2 cellular contexts compared by ENCODE assay signal in the genomic region with DNA sequence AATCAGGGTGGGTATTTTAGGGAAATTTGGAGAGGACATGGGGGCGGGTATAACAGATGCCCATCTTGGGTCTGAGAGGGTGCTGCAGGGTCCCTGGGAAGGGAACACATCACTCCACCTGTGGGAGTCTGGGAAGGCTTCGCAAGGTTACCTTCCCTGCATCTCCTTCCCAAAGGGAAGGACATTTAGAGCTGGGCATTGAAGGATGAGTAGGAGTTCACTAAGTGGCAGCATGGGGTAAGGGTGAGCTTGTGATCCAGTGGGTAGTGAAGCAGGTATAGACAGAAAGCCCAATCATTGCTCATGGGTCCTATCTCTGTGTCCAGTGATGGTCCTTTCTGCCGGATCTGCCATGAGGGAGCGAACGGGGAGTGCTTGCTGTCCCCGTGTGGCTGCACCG.
TF ChIP-seq lines count a peak whose summit lies in the region.

No MANE protein-coding gene starts in this region.

TF ChIP-seq in SK-N-SH treated with all-trans-retinoic acid at 6 μM for 48 hours, 23 proteins besides CTCF, POLR2A, EP300 and RAD21 (continued from another document):
- TF ChIP-seq, protein P1, sequence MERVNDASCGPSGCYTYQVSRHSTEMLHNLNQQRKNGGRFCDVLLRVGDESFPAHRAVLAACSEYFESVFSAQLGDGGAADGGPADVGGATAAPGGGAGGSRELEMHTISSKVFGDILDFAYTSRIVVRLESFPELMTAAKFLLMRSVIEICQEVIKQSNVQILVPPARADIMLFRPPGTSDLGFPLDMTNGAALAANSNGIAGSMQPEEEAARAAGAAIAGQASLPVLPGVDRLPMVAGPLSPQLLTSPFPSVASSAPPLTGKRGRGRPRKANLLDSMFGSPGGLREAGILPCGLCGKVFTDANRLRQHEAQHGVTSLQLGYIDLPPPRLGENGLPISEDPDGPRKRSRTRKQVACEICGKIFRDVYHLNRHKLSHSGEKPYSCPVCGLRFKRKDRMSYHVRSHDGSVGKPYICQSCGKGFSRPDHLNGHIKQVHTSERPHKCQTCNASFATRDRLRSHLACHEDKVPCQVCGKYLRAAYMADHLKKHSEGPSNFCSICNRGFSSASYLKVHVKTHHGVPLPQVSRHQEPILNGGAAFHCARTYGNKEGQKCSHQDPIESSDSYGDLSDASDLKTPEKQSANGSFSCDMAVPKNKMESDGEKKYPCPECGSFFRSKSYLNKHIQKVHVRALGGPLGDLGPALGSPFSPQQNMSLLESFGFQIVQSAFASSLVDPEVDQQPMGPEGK (CRISPR knock-in tag; IDR thresholded peaks at IDR 0.05; ENCODE audit: borderline replicate concordance): no peak

TF ChIP-seq in SK-N-SH, 30 proteins besides CTCF, POLR2A, EP300 and RAD21 (continued from another document):
- TF ChIP-seq USF2 (IDR thresholded peaks at IDR 0.05; ENCODE audit: borderline replicate concordance, low read depth, low read length) (no peak), FOXJ3 (CRISPR knock-in tag; IDR thresholded peaks at IDR 0.05) (no peak), SMC3 (IDR thresholded peaks at IDR 0.05; ENCODE audit: low read depth, low read length) (no peak), REST (IDR thresholded peaks at IDR 0.05; ENCODE audit: low read depth, low read length) (no peak), MAX (IDR thresholded peaks at IDR 0.05; ENCODE audit: low read depth) (no peak), ZBTB33 (IDR thresholded peaks at IDR 0.05; ENCODE audit: borderline replicate concordance, low read depth) (no peak), TCF12 (IDR thresholded peaks at IDR 0.05) (no peak), MEF2A (IDR thresholded peaks at IDR 0.05; ENCODE audit: borderline replicate concordance, low read depth) (no peak), CHD2 (IDR thresholded peaks at IDR 0.05; ENCODE audit: low read length, partially characterized antibody) (no peak), ELF1 (IDR thresholded peaks at IDR 0.05) (no peak), MXI1 (IDR thresholded peaks at IDR 0.05; ENCODE audit: low read depth, low read length) (no peak)
